Comparison of ENCODE assay signal across 8 cellular contexts in genomic region chr3:13451301-13451673, GRCh38. TPM values are rescaled to one million over a fixed set of nuclear protein-coding genes. Genes with fewer than 3 reads are reported as not detected.
DNase-seq lines count a peak whose midpoint lies in the region; ATAC-seq and TF ChIP-seq lines count a peak whose summit lies in the region.

No MANE protein-coding gene starts in this region.

- H3K36me3 ChIP-seq in GM06990 (ENCODE audit: control insufficient read depth, insufficient read depth, low read length) (no peaks in the 10 kb centered on the region), thymus (ENCODE audit: control insufficient read depth, insufficient read depth) (no peaks in the 10 kb centered on the region)

- H3K9me3 ChIP-seq in thymus (ENCODE audit: control insufficient read depth), result no peaks in the 10 kb centered on the region

- DNase-seq in GM06990 (ENCODE audit: extremely low read depth, insufficient read length), result peak; percentile 24
- DNase-seq in SW480 (ENCODE audit: low spot score), result peak; percentile 41
- DNase-seq in choroid plexus epithelial cell (ENCODE audit: low read depth), result no peak
- no peak for DNase-seq in mesothelial cell of epicardium (ENCODE audit: low spot score in 2 of 2, unreplicated experiment in 2 of 2)
- DNase-seq in NCI-H1694 treated with DMSO at 0.1 percent for 48 hours (lab: John Stamatoyannopoulos, UW), result no peak
- DNase-seq in cerebellum (ENCODE audit: low spot score), result no peak

- peak overlapping the region; percentile 92 for H3K27ac Mint-ChIP-seq in mesothelial cell of epicardium

- H3K27me3 ChIP-seq in GM06990 (replicated peaks; ENCODE audit: control insufficient read depth, insufficient read depth, low read length) (no peaks in the 10 kb centered on the region), thymus (ENCODE audit: control insufficient read depth, insufficient read depth) (no peaks in the 10 kb centered on the region)

- TF ChIP-seq CTCF in GM06990 (IDR thresholded peaks at IDR 0.05; ENCODE audit: insufficient read depth, low read length, poor library complexity, severe bottlenecking) (no peak), choroid plexus epithelial cell (conservative IDR thresholded peaks at IDR 0.05; ENCODE audit: low read depth, low read length) (no peak), mesothelial cell of epicardium (IDR thresholded peaks at IDR 0.05; ENCODE audit: unreplicated experiment) (no peak)

- H3K4me3 Mint-ChIP-seq in mesothelial cell of epicardium, result peak overlapping the region; percentile 77

- ATAC-seq in HG02759 (IDR thresholded peaks at IDR 0.05; ENCODE audit: unreplicated experiment), result peak; percentile 1

- H3K9me3 Mint-ChIP-seq in mesothelial cell of epicardium, result peaks cover 1% of the 10 kb centered on the region

- peaks cover under 1% of the 10 kb centered on the region for H3K36me3 Mint-ChIP-seq in mesothelial cell of epicardium

- H3K4me1 ChIP-seq in thymus (ENCODE audit: control insufficient read depth, insufficient read depth, low read length), result peaks cover 3% of the 10 kb centered on the region

- H3K4me1 Mint-ChIP-seq in mesothelial cell of epicardium, result peaks cover 17% of the 10 kb centered on the region

- no peak overlapping the region for H3K27ac ChIP-seq in thymus (ENCODE audit: low read depth)

- H3K4me3 ChIP-seq in GM06990 (replicated peaks; ENCODE audit: low read depth, low read length) (peak overlapping the region; percentile 63), choroid plexus epithelial cell (ENCODE audit: low read depth, low read length) (peak overlapping the region; percentile 69), thymus (ENCODE audit: low read length) (peak overlapping the region; percentile 57)

- WGBS in thymus, result 19% methylated on average over 7 of the region's 7 CpGs

- no peaks in the 10 kb centered on the region for H3K27me3 Mint-ChIP-seq in mesothelial cell of epicardium (ENCODE audit: low read depth)

RNA-seq across cellular contexts. Expression of gene HDAC11, which starts 28.8 kb away (rescaled TPM):
- total RNA-seq in mesothelial cell of epicardium, result 15.4 to 19.1 TPM (median 16.4 TPM) in 3 replicates
- 10.7 TPM for polyA plus RNA-seq in thymus
- 7.6 TPM for total RNA-seq in cerebellum

RNA-seq across cellular contexts. Expression of gene NUP210, which starts 31.2 kb away (rescaled TPM):
- total RNA-seq in mesothelial cell of epicardium, result 25.9 to 27.9 TPM (median 26.7 TPM) in 3 replicates
- 22.9 TPM for polyA plus RNA-seq in thymus
- 13.8 TPM for total RNA-seq in cerebellum

Comparison
In these comparisons a context has a peak if more than half of its experiments do, and no peak if none do; other contexts are left out.
1. DNase-seq: peak in GM06990 (single experiment) and SW480 (single experiment); none in choroid plexus epithelial cell (single experiment), mesothelial cell of epicardium (0 of 2), NCI-H1694 treated with DMSO at 0.1 percent for 48 hours (single experiment) and cerebellum (single experiment).
2. Peak in every context shown above with its lines, with median percentiles within 50 percentile points of each other: H3K4me3 ChIP-seq.